1 cellular context compared by ENCODE assay signal in genomic region chr7:87933953-87934698, GRCh38.
A peak's percentile ranks its signal among the peaks of the same experiment; 100 is the strongest.
TF ChIP-seq lines count a peak whose summit lies in the region.

TSS of gene ADAM22 (plus strand) at chr7:87934251. CDS start at chr7:87934466, 215 bp downstream.

TF ChIP-seq in H1, 55 proteins besides CTCF, POLR2A, EP300 and RAD21 (continued from another document):
- TF ChIP-seq GABPA (IDR thresholded peaks at IDR 0.05; ENCODE audit: borderline replicate concordance, insufficient read depth, low read length) (no peak), CHD7 (IDR thresholded peaks at IDR 0.05; ENCODE audit: insufficient replicate concordance, low read length) (no peak), SAP30 (IDR thresholded peaks at IDR 0.05; ENCODE audit: insufficient read depth, insufficient replicate concordance, low read length) (no peak), USF2 (IDR thresholded peaks at IDR 0.05; ENCODE audit: low read length) (no peak), RFX5 (IDR thresholded peaks at IDR 0.05; ENCODE audit: borderline replicate concordance, low read depth, low read length) (no peak), NRF1 (IDR thresholded peaks at IDR 0.05; ENCODE audit: low read depth, low read length) (no peak), ASH2L (IDR thresholded peaks at IDR 0.05; ENCODE audit: low read length) (peak; percentile 83), CEBPB (IDR thresholded peaks at IDR 0.05; ENCODE audit: low read depth, low read length) (no peak), BRCA1 (IDR thresholded peaks at IDR 0.05; ENCODE audit: low read depth, low read length) (no peak), CHD1 (IDR thresholded peaks at IDR 0.05; ENCODE audit: low read depth, low read length) (peak; percentile 69; the same call in 1 of the 2 replicates), KDM4A (IDR thresholded peaks at IDR 0.05; ENCODE audit: low read depth, low read length, severe bottlenecking) (peak; percentile 89), RNF2 (IDR thresholded peaks at IDR 0.05; ENCODE audit: borderline replicate concordance, low read depth, low read length, missing control alignments, poor library complexity, severe bottlenecking) (no peak), KDM1A (IDR thresholded peaks at IDR 0.05; ENCODE audit: borderline replicate concordance, low read length) (no peak), CBX8 (IDR thresholded peaks at IDR 0.05; ENCODE audit: borderline replicate concordance, low read depth, low read length) (no peak), MAX (IDR thresholded peaks at IDR 0.05) (peak; percentile 78), BACH1 (IDR thresholded peaks at IDR 0.05; ENCODE audit: low read length) (no peak; the same call in none of the 2 replicates), CBX5 (IDR thresholded peaks at IDR 0.05; ENCODE audit: low read depth, low read length) (no peak), MAFK (IDR thresholded peaks at IDR 0.05; ENCODE audit: low read depth, low read length) (no peak), EZH2 (IDR thresholded peaks at IDR 0.05; ENCODE audit: low read depth, low read length, severe bottlenecking) (no peak), ATF3 (IDR thresholded peaks at IDR 0.05; ENCODE audit: insufficient read depth, low read depth, low read length) (no peak), EGR1 (IDR thresholded peaks at IDR 0.05; ENCODE audit: borderline replicate concordance, low read depth, low read length) (no peak), HDAC6 (IDR thresholded peaks at IDR 0.05; ENCODE audit: low read depth, low read length) (no peak), POU5F1 (IDR thresholded peaks at IDR 0.05; ENCODE audit: low read depth, low read length) (no peak), POLR2AphosphoS5 (IDR thresholded peaks at IDR 0.05; ENCODE audit: low read depth, low read length) (peak; percentile 92), SP2 (IDR thresholded peaks at IDR 0.05; ENCODE audit: low read length) (no peak), RBBP5 (IDR thresholded peaks at IDR 0.05; ENCODE audit: borderline replicate concordance, low read depth, low read length) (peak; percentile 92; the same call in 1 of the 2 replicates), ATF2 (IDR thresholded peaks at IDR 0.05; ENCODE audit: low read length) (no peak), SIN3A (conservative IDR thresholded peaks at IDR 0.05 in 1 of 2, IDR thresholded peaks at IDR 0.05 in 1 of 2; ENCODE audit: low read depth in 1 of 2, low read length in 2 of 2) (peak in 1 of 2 experiments; percentile 47; a peak in 1 of 4 replicates), CREB1 (IDR thresholded peaks at IDR 0.05) (peak; percentile 85), SUZ12 (IDR thresholded peaks at IDR 0.05; ENCODE audit: low read length) (0 out of 2 replicates have a peak, but pooled peaks have one; percentile 33), SRF (IDR thresholded peaks at IDR 0.05; ENCODE audit: low read depth, low read length) (no peak), SP1 (IDR thresholded peaks at IDR 0.05; ENCODE audit: low read depth, low read length) (no peak), YY1 (IDR thresholded peaks at IDR 0.05; ENCODE audit: low read depth, low read length) (no peak), KDM5A (IDR thresholded peaks at IDR 0.05; ENCODE audit: low read length) (no peak), PHF8 (conservative IDR thresholded peaks at IDR 0.05; ENCODE audit: low read depth, low read length) (peak; percentile 84), TEAD4 (IDR thresholded peaks at IDR 0.05; ENCODE audit: low read depth, low read length) (0 out of 2 replicates have a peak, but pooled peaks have one; percentile 23), CTBP2 (IDR thresholded peaks at IDR 0.05; ENCODE audit: borderline replicate concordance, insufficient read depth, insufficient read length, low read length) (no peak), ZNF274 (IDR thresholded peaks at IDR 0.05; ENCODE audit: borderline replicate concordance, extremely low read depth, low read length) (no peak), SP4 (IDR thresholded peaks at IDR 0.05; ENCODE audit: low read length) (no peak), HDAC2 (IDR thresholded peaks at IDR 0.05; ENCODE audit: borderline replicate concordance in 1 of 2, low read depth in 2 of 2, low read length in 2 of 2) (0 out of 4 replicates have a peak, but pooled peaks of 1 of the 2 experiments have one; percentile 39), FOSL1 (IDR thresholded peaks at IDR 0.05; ENCODE audit: insufficient read depth, low read depth, low read length) (no peak), E2F6 (IDR thresholded peaks at IDR 0.05) (peak; percentile 81)
TF ChIP-seq in H1: peak in this region for 19.
